ENCODE assay signal across 8 cellular contexts in the genomic region with DNA sequence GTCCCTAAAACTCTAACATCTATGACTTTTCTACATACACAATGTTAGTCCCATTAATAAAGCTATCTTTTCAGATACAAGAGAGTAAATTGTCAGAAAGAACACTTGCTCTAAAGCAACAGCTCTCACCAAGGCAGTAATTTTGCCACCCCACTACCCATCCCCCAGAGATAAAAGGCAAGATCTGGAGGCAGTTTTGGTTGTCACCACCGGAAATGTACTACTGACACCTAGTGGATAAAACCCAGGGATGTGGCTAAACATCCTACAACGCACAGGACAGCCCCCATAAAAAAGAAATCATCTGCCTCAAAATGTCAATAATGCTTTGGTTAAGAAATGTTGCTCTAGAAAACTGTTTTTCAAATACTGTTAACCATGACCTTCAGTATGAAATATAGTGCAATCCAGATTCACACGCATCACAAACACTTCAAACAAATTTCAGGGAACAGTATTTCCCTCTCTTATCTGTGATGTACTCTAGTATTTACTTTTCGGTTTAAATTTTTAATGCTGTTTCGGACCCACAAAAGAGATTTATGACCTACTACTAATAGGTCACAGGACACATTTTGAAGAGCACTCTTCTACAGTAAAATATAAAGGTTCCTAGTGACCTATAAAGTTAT. TPM values are rescaled to one million over a fixed set of nuclear protein-coding genes. Genes with fewer than 3 reads are reported as not detected.
DNase-seq lines count a peak whose midpoint lies in the region; ATAC-seq, FAIRE-seq and TF ChIP-seq lines count a peak whose summit lies in the region.

No MANE protein-coding gene starts in this region.

- peak; percentile 74 for FAIRE-seq in A204.1 (lab: Jason Lieb, UNC)

- H3K27ac Mint-ChIP-seq in WTC11 (peak overlapping the region; percentile 96), memory B cell (no peak overlapping the region)

- peaks cover 40% of the 10 kb centered on the region for H3K4me1 Mint-ChIP-seq in WTC11
- peaks cover 26% of the 10 kb centered on the region for H3K4me1 Mint-ChIP-seq in memory B cell

- ATAC-seq in HG03064 (IDR thresholded peaks at IDR 0.05; ENCODE audit: low read depth, unreplicated experiment) (peak; percentile 37), WTC11 (peak; percentile 76), memory B cell (ENCODE audit: low read depth) (peak; percentile 77)

- H3K27me3 Mint-ChIP-seq in WTC11 (ENCODE audit: low read depth) (no peaks in the 10 kb centered on the region), memory B cell (no peaks in the 10 kb centered on the region)

- POLR2A ChIA-PET in WTC11 (lab: Charles Lee): interaction anchor here (1.0 kb wide), 1 partner anchor 171 kb away, joined by 4 read pairs; no protein-coding TSS in a partner anchor

- in situ Hi-C loops in GM13977 (cut with MboI; ENCODE audit: low pct_unique_long_range_greater_than_20kb, low sequenced_read_pairs, unreplicated experiment): loop anchor here (25.0 kb wide), 1 partner anchor 638 kb away; a partner anchor contains a TSS

- DNase-seq in GM13977 (ENCODE audit: low spot score) (no peak), NCI-H2227 (lab: John Stamatoyannopoulos, UW; ENCODE audit: unreplicated experiment) (peak; percentile 69), WTC11 (ENCODE audit: low spot score) (peak; percentile 37), dedifferentiated amniotic fluid mesenchymal stem cell (ENCODE audit: extremely low spot score) (peak; percentile 17), memory B cell (ENCODE audit: low spot score in 2 of 2) (peak; percentile 21 to 59)
- DNase-seq in stimulated activated CD8-positive, alpha-beta memory T cell treated with anti-CD3 and anti-CD28 coated beads, Interleukin-7, amount 100 ng/mL, for 4 hours (ENCODE audit: low read depth in 2 of 2): peak; percentile 26 to 60

- H3K4me3 Mint-ChIP-seq in WTC11: 0 out of 2 replicates have a peak overlapping the region, but pooled peaks have one; percentile 29
- H3K4me3 Mint-ChIP-seq in memory B cell: no peak overlapping the region

- H3K36me3 Mint-ChIP-seq in WTC11 (no peaks in the 10 kb centered on the region), memory B cell (peaks cover 2% of the 10 kb centered on the region)

- CTCF ChIA-PET in WTC11 (lab: Charles Lee): interaction anchor here (0.5 to 3.6 kb wide), 4 partner anchors 171 to 452 kb away, joined by 3 to 27 read pairs (median 4); a partner anchor contains a TSS

- TF ChIP-seq CTCF in GM13977 (IDR thresholded peaks at IDR 0.05; ENCODE audit: extremely low read depth, insufficient read depth, missing control alignments) (peak; percentile 74), WTC11 (IDR thresholded peaks at IDR 0.05) (0 out of 2 replicates have a peak, but pooled peaks have one; percentile 36)

- H3K9me3 Mint-ChIP-seq in WTC11 (no peaks in the 10 kb centered on the region), memory B cell (no peaks in the 10 kb centered on the region)

TF ChIP-seq in WTC11, 78 proteins besides CTCF, POLR2A, EP300 and RAD21:
- no peak for TF ChIP-seq PRRX2 (CRISPR knock-in tag; IDR thresholded peaks at IDR 0.05)
- no peak for TF ChIP-seq ESRRA (CRISPR knock-in tag; IDR thresholded peaks at IDR 0.05; ENCODE audit: borderline replicate concordance)
- no peak for TF ChIP-seq TCF7 (CRISPR knock-in tag; IDR thresholded peaks at IDR 0.05; ENCODE audit: low read depth)
- TF ChIP-seq SMAD4 (CRISPR knock-in tag; IDR thresholded peaks at IDR 0.05): no peak
- no peak for TF ChIP-seq SMAD3 (CRISPR knock-in tag; IDR thresholded peaks at IDR 0.05; ENCODE audit: borderline replicate concordance)
TF ChIP-seq in WTC11: peak in this region for 0.

RNA-seq across cellular contexts. Expression of a gene that starts 5.1 kb away (rescaled TPM):
- total RNA-seq in WTC11 (2021): 57.0 to 69.6 TPM (median 61.9 TPM) in 3 replicates

RNA-seq across cellular contexts. Expression of a gene that starts 31.6 kb away (rescaled TPM):
- 22.9 to 28.4 TPM (median 25.8 TPM) in 3 replicates for total RNA-seq in WTC11 (2021)

RNA-seq across cellular contexts. Expression of a gene that starts 52.8 kb away (rescaled TPM):
- total RNA-seq in WTC11 (2021): 1.1 to 1.9 TPM (median 1.4 TPM) in 3 replicates
